Comparison of ENCODE assay signal across 15 cellular contexts in genomic region chr11:36240746-36241295, GRCh38.
"Had no signal": no experiment of that assay in that cellular context is flagged by ENCODE, and none has a peak within 500 bp of the region (broad histone marks: within the 10 kb centered on the region; RNA-seq: fewer than 3 reads in every experiment).

No MANE protein-coding gene starts in this region.

- H3K27me3 Mint-ChIP-seq: activated CD8-positive, alpha-beta memory T cell treated with anti-CD3 and anti-CD28 coated beads, Interleukin-2, amount 10 ng/mL, durations not matched to agents 7 days and 5 days had no signal

- H3K4me1 Mint-ChIP-seq: activated CD4-positive, alpha-beta T cell treated with anti-CD3 and anti-CD28 coated beads for 36 hours; activated CD8-positive, alpha-beta memory T cell treated with anti-CD3 and anti-CD28 coated beads, Interleukin-2, amount 10 ng/mL, durations not matched to agents 7 days and 5 days; naive thymus-derived CD8-positive, alpha-beta T cell; stimulated activated effector memory CD8-positive, alpha-beta T cell treated with anti-CD3 and anti-CD28 coated beads, Interleukin-12 subunit alpha, Interleukin-12 subunit beta, amount 100 ng/mL, for 72 hours had no signal

- H3K27ac Mint-ChIP-seq: activated CD4-positive, alpha-beta memory T cell treated with anti-CD3 and anti-CD28 coated beads for 36 hours; activated CD4-positive, alpha-beta T cell treated with anti-CD3 and anti-CD28 coated beads for 36 hours; activated CD8-positive, alpha-beta memory T cell treated with anti-CD3 and anti-CD28 coated beads, Interleukin-2, amount 10 ng/mL, durations not matched to agents 7 days and 5 days; activated naive CD4-positive, alpha-beta T cell treated with anti-CD3 and anti-CD28 coated beads, Interleukin-2, amount 50 U/mL, for 72 hours; naive thymus-derived CD8-positive, alpha-beta T cell; stimulated activated effector memory CD8-positive, alpha-beta T cell treated with anti-CD3 and anti-CD28 coated beads, Interleukin-12 subunit alpha, Interleukin-12 subunit beta, amount 100 ng/mL, for 72 hours had no signal

- H3K9me3 Mint-ChIP-seq: activated CD4-positive, alpha-beta memory T cell treated with anti-CD3 and anti-CD28 coated beads for 36 hours; activated naive CD4-positive, alpha-beta T cell treated with anti-CD3 and anti-CD28 coated beads, Interleukin-2, amount 50 U/mL, for 72 hours; stimulated activated effector memory CD8-positive, alpha-beta T cell treated with anti-CD3 and anti-CD28 coated beads, Interleukin-12 subunit alpha, Interleukin-12 subunit beta, amount 100 ng/mL, for 72 hours had no signal

- DNase-seq: activated CD4-positive, alpha-beta memory T cell treated with anti-CD3 and anti-CD28 coated beads for 36 hours; activated CD4-positive, alpha-beta T cell treated with anti-CD3 and anti-CD28 coated beads for 36 hours; activated CD8-positive, alpha-beta memory T cell treated with anti-CD3 and anti-CD28 coated beads, Interleukin-2, amount 10 ng/mL, durations not matched to agents 7 days and 5 days; activated T-cell treated with anti-CD3 and anti-CD28 coated beads, Interleukin-2, amount 50 U/mL, for 1 hour; central memory CD4-positive, alpha-beta T cell; effector CD8-positive, alpha-beta T cell; esophagus squamous epithelium; mucosa of descending colon; naive thymus-derived CD8-positive, alpha-beta T cell; pancreas; stimulated activated CD4-positive, alpha-beta T cell treated with anti-CD3 and anti-CD28 coated beads, Interleukin-12 subunit alpha, Interleukin-12 subunit beta, amount 100 ng/mL, for 4 hours; stimulated activated CD4-positive, alpha-beta T cell treated with anti-CD3 and anti-CD28 coated beads, Interleukin-2, amount 100 ng/mL, for 24 hours had no signal

- H3K36me3 Mint-ChIP-seq: activated CD4-positive, alpha-beta memory T cell treated with anti-CD3 and anti-CD28 coated beads for 36 hours; activated CD8-positive, alpha-beta memory T cell treated with anti-CD3 and anti-CD28 coated beads, Interleukin-2, amount 10 ng/mL, durations not matched to agents 7 days and 5 days; activated naive CD4-positive, alpha-beta T cell treated with anti-CD3 and anti-CD28 coated beads, Interleukin-2, amount 50 U/mL, for 72 hours; naive thymus-derived CD8-positive, alpha-beta T cell; stimulated activated effector memory CD8-positive, alpha-beta T cell treated with anti-CD3 and anti-CD28 coated beads, Interleukin-12 subunit alpha, Interleukin-12 subunit beta, amount 100 ng/mL, for 72 hours had no signal

- H3K4me3 Mint-ChIP-seq: activated CD4-positive, alpha-beta memory T cell treated with anti-CD3 and anti-CD28 coated beads for 36 hours; activated CD4-positive, alpha-beta T cell treated with anti-CD3 and anti-CD28 coated beads for 36 hours; activated CD8-positive, alpha-beta memory T cell treated with anti-CD3 and anti-CD28 coated beads, Interleukin-2, amount 10 ng/mL, durations not matched to agents 7 days and 5 days; naive thymus-derived CD8-positive, alpha-beta T cell; stimulated activated effector memory CD8-positive, alpha-beta T cell treated with anti-CD3 and anti-CD28 coated beads, Interleukin-12 subunit alpha, Interleukin-12 subunit beta, amount 100 ng/mL, for 72 hours had no signal

- ATAC-seq: activated CD4-positive, alpha-beta T cell treated with anti-CD3 and anti-CD28 coated beads for 36 hours; activated CD8-positive, alpha-beta memory T cell treated with anti-CD3 and anti-CD28 coated beads, Interleukin-2, amount 10 ng/mL, durations not matched to agents 7 days and 5 days; activated naive CD4-positive, alpha-beta T cell treated with anti-CD3 and anti-CD28 coated beads, Interleukin-2, amount 50 U/mL, for 72 hours; left lobe of liver; mucosa of descending colon; naive thymus-derived CD8-positive, alpha-beta T cell; pancreas; stimulated activated effector memory CD8-positive, alpha-beta T cell treated with anti-CD3 and anti-CD28 coated beads, Interleukin-12 subunit alpha, Interleukin-12 subunit beta, amount 100 ng/mL, for 72 hours had no signal
